In the genomic region with DNA sequence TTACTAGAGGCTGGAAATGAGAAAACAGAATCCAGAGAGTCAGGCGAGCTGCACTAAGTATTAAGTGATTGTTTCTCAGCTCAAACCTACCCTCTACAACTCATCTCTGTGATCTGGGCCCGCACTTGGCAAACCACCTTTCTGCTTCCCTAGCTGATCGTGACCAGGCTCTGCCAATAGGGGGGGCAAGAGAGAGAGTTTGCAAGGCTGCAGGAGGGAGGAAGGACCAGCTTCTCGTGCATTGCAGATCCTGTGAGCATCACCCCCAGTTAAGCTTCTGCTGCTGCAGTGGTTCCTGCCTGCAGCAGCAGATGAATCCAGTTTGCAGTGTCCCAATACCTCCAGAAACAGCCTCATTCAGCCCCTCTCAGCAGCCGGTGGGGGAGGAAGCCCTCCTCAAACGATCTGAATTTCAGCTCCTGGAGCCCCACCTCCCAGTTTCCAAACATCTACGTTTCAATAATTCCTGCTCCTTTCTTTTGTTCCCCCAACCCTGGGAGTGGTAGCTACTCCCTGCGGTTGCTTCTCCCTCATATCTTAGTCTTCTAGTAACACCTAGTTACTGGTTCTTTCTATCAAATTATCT, we compare ENCODE assay signal across 8 cellular contexts. TPM values are rescaled to one million over a fixed set of nuclear protein-coding genes. Genes with fewer than 3 reads are reported as not detected.
DNase-seq lines count a peak whose midpoint lies in the region; ATAC-seq and TF ChIP-seq lines count a peak whose summit lies in the region.

No MANE protein-coding gene starts in this region.

- H3K4me3 Mint-ChIP-seq in naive thymus-derived CD8-positive, alpha-beta T cell = peak overlapping the region in 3 of 10 donors; percentile 15 to 47 (median 20)

- H3K4me3 ChIP-seq in HFF-Myc (replicated peaks; ENCODE audit: low read depth, low read length) (no peak overlapping the region), OCI-LY1 (ENCODE audit: low read depth, low read length, poor library complexity, severe bottlenecking) (no peak overlapping the region), epithelial cell of esophagus (ENCODE audit: low read length) (no peak overlapping the region)

- POLR2A ChIA-PET in naive thymus-derived CD8-positive, alpha-beta T cell (lab: Charles Lee) = interaction anchor here (0.6 to 4.7 kb wide), 9 partner anchors 17 to 103 kb away, joined by 3 to 49 read pairs (median 6); partner anchors contain the start of genes IRGQ, XRCC1, ZNF575 and ZNF576

- peak overlapping the region; percentile 26 to 89 (median 70) for H3K27ac Mint-ChIP-seq in naive thymus-derived CD8-positive, alpha-beta T cell

- TF ChIP-seq CTCF in HFF-Myc (IDR thresholded peaks at IDR 0.05; ENCODE audit: low read depth, low read length, missing control alignments) (peak; percentile 94), OCI-LY1 (IDR thresholded peaks at IDR 0.05; ENCODE audit: low read length) (peak; percentile 89), epithelial cell of esophagus (IDR thresholded peaks at IDR 0.05; ENCODE audit: insufficient read depth, low read depth, low read length, missing control alignments) (peak; percentile 92)

- no peak overlapping the region for H3K27ac ChIP-seq in OCI-LY1 (ENCODE audit: low read depth, low read length, poor library complexity, severe bottlenecking)

- peaks cover 0 to 82% (median 12%) of the 10 kb centered on the region in 3 donors for H3K36me3 Mint-ChIP-seq in naive thymus-derived CD8-positive, alpha-beta T cell

- no peaks in the 10 kb centered on the region for H3K4me1 ChIP-seq in OCI-LY1 (ENCODE audit: insufficient read depth, low read length, severe bottlenecking)

- no peak overlapping the region for H3K9ac ChIP-seq in OCI-LY1 (ENCODE audit: low read length)

- H3K9me2 ChIP-seq in OCI-LY1 (ENCODE audit: low read depth, low read length) = no peaks in the 10 kb centered on the region

- no peaks in the 10 kb centered on the region for H3F3A ChIP-seq in OCI-LY1 (ENCODE audit: insufficient read depth, low read length)

- H3K79me2 ChIP-seq in OCI-LY1 (ENCODE audit: insufficient read depth, low read length) = no peaks in the 10 kb centered on the region

- H3K4me1 Mint-ChIP-seq in naive thymus-derived CD8-positive, alpha-beta T cell = peaks cover 10 to 33% (median 19%) of the 10 kb centered on the region in 4 donors

- H3K27me3 ChIP-seq in OCI-LY1 (ENCODE audit: insufficient read depth, low read length) = no peaks in the 10 kb centered on the region

- H4K20me1 ChIP-seq in OCI-LY1 (ENCODE audit: insufficient read depth, low read length) = no peaks in the 10 kb centered on the region

- DNase-seq in CD1c-positive myeloid dendritic cell (ENCODE audit: extremely low spot score) = peak; percentile 83
- peak; percentile 49 for DNase-seq in HFF-Myc (ENCODE audit: extremely low read depth, low read depth)
- peak; percentile 85 for DNase-seq in activated CD8-positive, alpha-beta memory T cell treated with anti-CD3 and anti-CD28 coated beads, Interleukin-2, amount 50 U/mL, for 4 hours
- DNase-seq in epithelial cell of esophagus (ENCODE audit: low read depth) = peak; percentile 80
- DNase-seq in naive thymus-derived CD8-positive, alpha-beta T cell = peak; percentile 63 to 90 (median 82)
- peak; percentile 74 for DNase-seq in stimulated activated naive CD4-positive, alpha-beta T cell treated with Interleukin-2 at 50 U/mL for 16 hours (lab: John Stamatoyannopoulos, UW)

- ATAC-seq in naive thymus-derived CD8-positive, alpha-beta T cell = peak; percentile 99
- no peak for ATAC-seq in HG02885 (IDR thresholded peaks at IDR 0.05; ENCODE audit: poor library complexity, unreplicated experiment)

- no peak overlapping the region for H3K4me2 ChIP-seq in OCI-LY1 (ENCODE audit: low read length)

- H2AFZ ChIP-seq in OCI-LY1 (ENCODE audit: low read length) = no peak overlapping the region

- H3K9me3 Mint-ChIP-seq in naive thymus-derived CD8-positive, alpha-beta T cell = no peaks in the 10 kb centered on the region

- H3K27me3 Mint-ChIP-seq in naive thymus-derived CD8-positive, alpha-beta T cell = no peaks in the 10 kb centered on the region

- H3K36me3 ChIP-seq in OCI-LY1 (ENCODE audit: insufficient read depth, low read length) = peaks cover 40% of the 10 kb centered on the region

- H3K9me3 ChIP-seq in OCI-LY1 (ENCODE audit: low read length) = no peaks in the 10 kb centered on the region

RNA-seq across cellular contexts. Expression of gene XRCC1, which starts 20.0 kb away (rescaled TPM):
- 10 to 100 TPM; 38.2 to 39.0 TPM for total RNA-seq in naive thymus-derived CD8-positive, alpha-beta T cell
- polyA plus RNA-seq in naive thymus-derived CD8-positive, alpha-beta T cell = 10 to 100 TPM; 16.8 to 34.6 (median 33.7) TPM

RNA-seq across cellular contexts. Expression of gene PINLYP, which starts 20.3 kb away (rescaled TPM):
- total RNA-seq in naive thymus-derived CD8-positive, alpha-beta T cell = 1 to 10 TPM; 2.5 to 2.7 TPM
- 1 to 10 TPM in 2 of 3 donors, under 1 TPM in 1; 0.68 to 2.3 (median 1.7) TPM for polyA plus RNA-seq in naive thymus-derived CD8-positive, alpha-beta T cell

RNA-seq across cellular contexts. Expression of gene ZNF575, which starts 22.3 kb away (rescaled TPM):
- 1 to 10 TPM; 5.1 to 5.3 TPM for total RNA-seq in naive thymus-derived CD8-positive, alpha-beta T cell
- polyA plus RNA-seq in naive thymus-derived CD8-positive, alpha-beta T cell = 1 to 10 TPM; 1.7 to 4.1 (median 3.0) TPM

RNA-seq across cellular contexts. Expression of gene ETHE1, which starts 28.3 kb away (rescaled TPM):
- 10 to 100 TPM; 23.9 to 24.8 TPM for total RNA-seq in naive thymus-derived CD8-positive, alpha-beta T cell
- 10 to 100 TPM; 62.0 to 78.7 (median 64.5) TPM for polyA plus RNA-seq in naive thymus-derived CD8-positive, alpha-beta T cell

RNA-seq across cellular contexts. Expression of gene IRGQ, which starts 40.7 kb away (rescaled TPM):
- total RNA-seq in naive thymus-derived CD8-positive, alpha-beta T cell = 10 to 100 TPM; 14.9 to 15.7 TPM
- polyA plus RNA-seq in naive thymus-derived CD8-positive, alpha-beta T cell = 1 to 10 TPM in 1 of 3 donors, under 1 TPM in 2; 0.37 to 1.1 (median 0.82) TPM
